ENCODE assay signal across 32 cellular contexts in genomic region chr5:97478513-97478912, GRCh38.
A peak's percentile ranks its signal among the peaks of the same experiment; 100 is the strongest.
DNase-seq lines count a peak whose midpoint lies in the region; ATAC-seq and TF ChIP-seq lines count a peak whose summit lies in the region.
"Had no signal": no experiment of that assay in that cellular context is flagged by ENCODE, and none has a peak within 500 bp of the region (broad histone marks: within the 10 kb centered on the region; RNA-seq: fewer than 3 reads in every experiment).

No MANE protein-coding gene starts in this region.

- no peak overlapping the region for H3K4me3 ChIP-seq in ACC112 (ENCODE audit: low read depth, low read length)
- no peak overlapping the region for H3K4me3 ChIP-seq in fibroblast of mammary gland (ENCODE audit: control insufficient read depth, low read depth, low read length)
- H3K4me3 ChIP-seq in neural progenitor cell: no peak overlapping the region
- H3K4me3 ChIP-seq in upper lobe of right lung: no peak overlapping the region
- H3K4me3 ChIP-seq: A549, breast epithelium, coronary artery, suprapubic skin, vagina had no signal

- ATAC-seq in GM18520 (IDR thresholded peaks at IDR 0.05; ENCODE audit: unreplicated experiment): no peak
- ATAC-seq in upper lobe of right lung: no peak
- ATAC-seq: A549; activated T-helper 17 cell treated with anti-CD3 and anti-CD28 coated beads, Interleukin-2, amount 50 U/mL, for 72 hours; esophagus mucosa; natural killer cell treated with Interleukin-12 subunit alpha and Interleukin-12 subunit beta and Interleukin-15 and Interleukin-18, amount 100 ng/mL, for 72 hours; stimulated activated naive B cell treated with anti-CD40 and anti-IgM and Interleukin-4, amounts not matched to agents 10 μg/mL and 1 μg/mL and 100 μg/mL, for 72 hours had no signal

- no peaks in the 10 kb centered on the region for H3K27me3 ChIP-seq in ACC112 (ENCODE audit: insufficient read depth, low read length)
- no peaks in the 10 kb centered on the region for H3K27me3 ChIP-seq in neural progenitor cell
- H3K27me3 ChIP-seq in upper lobe of right lung: no peaks in the 10 kb centered on the region
- H3K27me3 ChIP-seq: breast epithelium, suprapubic skin, vagina had no signal

- H4K20me1 ChIP-seq in neural progenitor cell (ENCODE audit: low read depth): no peaks in the 10 kb centered on the region

- H3K4me1 Mint-ChIP-seq in neural progenitor cell: peaks cover 11% of the 10 kb centered on the region
- H3K4me1 Mint-ChIP-seq: activated T-helper 17 cell treated with anti-CD3 and anti-CD28 coated beads, Interleukin-2, amount 50 U/mL, for 72 hours; B cell; CD8-positive, alpha-beta memory T cell had no signal

- H2AFZ ChIP-seq in ACC112 (ENCODE audit: low read length, unreplicated experiment): peak overlapping the region; percentile 1
- no peak overlapping the region for H2AFZ ChIP-seq in neural progenitor cell (replicated peaks)
- H2AFZ ChIP-seq: parathyroid adenoma had no signal

- intact Hi-C loops in upper lobe of right lung (cut with DNase I): no loop called here

- no peaks in the 10 kb centered on the region for H3K79me2 ChIP-seq in ACC112 (ENCODE audit: control insufficient read depth, insufficient read depth, low read length, unreplicated experiment)
- H3K79me2 ChIP-seq in neural progenitor cell (ENCODE audit: low read depth): no peaks in the 10 kb centered on the region
- H3K79me2 ChIP-seq: parathyroid adenoma had no signal

- H3K9ac ChIP-seq in neural progenitor cell: no peak overlapping the region
- H3K9ac ChIP-seq: KMS-11, parathyroid adenoma had no signal

- no peak overlapping the region for H3K4me3 Mint-ChIP-seq in neural progenitor cell
- H3K4me3 Mint-ChIP-seq: activated CD4-positive, alpha-beta memory T cell treated with anti-CD3 and anti-CD28 coated beads for 36 hours; activated T-helper 17 cell treated with anti-CD3 and anti-CD28 coated beads, Interleukin-2, amount 50 U/mL, for 72 hours; B cell; CD8-positive, alpha-beta memory T cell; natural killer cell treated with Interleukin-12 subunit alpha and Interleukin-12 subunit beta and Interleukin-15 and Interleukin-18, amount 100 ng/mL, for 72 hours; stimulated activated naive B cell treated with anti-CD40 and anti-IgM and Interleukin-4, amounts not matched to agents 10 μg/mL and 1 μg/mL and 100 μg/mL, for 72 hours had no signal

- H3K27ac Mint-ChIP-seq in neural progenitor cell: no peak overlapping the region
- H3K27ac Mint-ChIP-seq: activated CD4-positive, alpha-beta memory T cell treated with anti-CD3 and anti-CD28 coated beads for 36 hours; activated T-helper 17 cell treated with anti-CD3 and anti-CD28 coated beads, Interleukin-2, amount 50 U/mL, for 72 hours; B cell; CD8-positive, alpha-beta memory T cell; natural killer cell treated with Interleukin-12 subunit alpha and Interleukin-12 subunit beta and Interleukin-15 and Interleukin-18, amount 100 ng/mL, for 72 hours; stimulated activated naive B cell treated with anti-CD40 and anti-IgM and Interleukin-4, amounts not matched to agents 10 μg/mL and 1 μg/mL and 100 μg/mL, for 72 hours had no signal

- no peak for TF ChIP-seq CTCF in fibroblast of mammary gland (conservative IDR thresholded peaks at IDR 0.05; ENCODE audit: control insufficient read depth, insufficient read depth, low read depth, low read length)
- no peak for TF ChIP-seq CTCF in neural progenitor cell (IDR thresholded peaks at IDR 0.05)
- no peak for TF ChIP-seq CTCF in GM10266 (IDR thresholded peaks at IDR 0.05; ENCODE audit: control insufficient read depth, insufficient read depth, low read depth, missing control alignments)
- no peak for TF ChIP-seq CTCF in GM20000 (IDR thresholded peaks at IDR 0.05; ENCODE audit: extremely low read depth, missing control alignments)
- TF ChIP-seq CTCF in upper lobe of right lung (IDR thresholded peaks at IDR 0.05): no peak

- H3K27me3 Mint-ChIP-seq in neural progenitor cell (ENCODE audit: insufficient read depth, low read depth): no peaks in the 10 kb centered on the region
- H3K27me3 Mint-ChIP-seq: activated CD4-positive, alpha-beta memory T cell treated with anti-CD3 and anti-CD28 coated beads for 36 hours; activated T-helper 17 cell treated with anti-CD3 and anti-CD28 coated beads, Interleukin-2, amount 50 U/mL, for 72 hours; CD8-positive, alpha-beta memory T cell; stimulated activated naive B cell treated with anti-CD40 and anti-IgM and Interleukin-4, amounts not matched to agents 10 μg/mL and 1 μg/mL and 100 μg/mL, for 72 hours had no signal

- H3K9me3 ChIP-seq in neural progenitor cell (ENCODE audit: low read depth) (no peaks in the 10 kb centered on the region), upper lobe of right lung (no peaks in the 10 kb centered on the region)
- H3K9me3 ChIP-seq: A549, breast epithelium, suprapubic skin, vagina had no signal

- H3K27ac ChIP-seq in ACC112 (ENCODE audit: low read depth, low read length) (no peak overlapping the region), neural progenitor cell (peak overlapping the region; percentile 19), upper lobe of right lung (no peak overlapping the region)
- H3K27ac ChIP-seq: A549, breast epithelium, coronary artery, KMS-11, parathyroid adenoma, suprapubic skin, vagina had no signal

- H3K4me1 ChIP-seq in ACC112 (ENCODE audit: control insufficient read depth, insufficient read depth, low read length, unreplicated experiment) (peaks cover 3% of the 10 kb centered on the region), neural progenitor cell (peaks cover 12% of the 10 kb centered on the region), upper lobe of right lung (no peaks in the 10 kb centered on the region)
- H3K4me1 ChIP-seq: A549, breast epithelium, parathyroid adenoma, suprapubic skin, vagina had no signal

- no peaks in the 10 kb centered on the region for H3K9me3 Mint-ChIP-seq in neural progenitor cell
- H3K9me3 Mint-ChIP-seq: activated CD4-positive, alpha-beta memory T cell treated with anti-CD3 and anti-CD28 coated beads for 36 hours; activated T-helper 17 cell treated with anti-CD3 and anti-CD28 coated beads, Interleukin-2, amount 50 U/mL, for 72 hours; stimulated activated naive B cell treated with anti-CD40 and anti-IgM and Interleukin-4, amounts not matched to agents 10 μg/mL and 1 μg/mL and 100 μg/mL, for 72 hours had no signal

- no peaks in the 10 kb centered on the region for H3K36me3 Mint-ChIP-seq in neural progenitor cell
- H3K36me3 Mint-ChIP-seq: activated CD4-positive, alpha-beta memory T cell treated with anti-CD3 and anti-CD28 coated beads for 36 hours; CD8-positive, alpha-beta memory T cell; natural killer cell treated with Interleukin-12 subunit alpha and Interleukin-12 subunit beta and Interleukin-15 and Interleukin-18, amount 100 ng/mL, for 72 hours; stimulated activated naive B cell treated with anti-CD40 and anti-IgM and Interleukin-4, amounts not matched to agents 10 μg/mL and 1 μg/mL and 100 μg/mL, for 72 hours had no signal

- H3K4me2 ChIP-seq in neural progenitor cell: peak overlapping the region; percentile 17
- H3K4me2 ChIP-seq: A549, KMS-11 had no signal

- no peaks in the 10 kb centered on the region for H3F3A ChIP-seq in neural progenitor cell (ENCODE audit: low read depth)

- DNase-seq in NCI-H69 (lab: John Stamatoyannopoulos, UW) (peak; percentile 85), fibroblast of mammary gland (ENCODE audit: low read depth) (peak; percentile 7), neural progenitor cell (ENCODE audit: low spot score) (peak; percentile 63), GM10266 (ENCODE audit: extremely low spot score) (no peak), GM20000 (ENCODE audit: low spot score) (no peak), upper lobe of right lung (no peak)
- DNase-seq: activated CD4-positive, alpha-beta memory T cell treated with anti-CD3 and anti-CD28 coated beads for 36 hours; activated CD4-positive, CD25-positive, alpha-beta regulatory T cell treated with anti-CD3 and anti-CD28 coated beads, Interleukin-2, amount 50 U/mL, for 72 hours; activated naive CD4-positive, alpha-beta T cell treated with anti-CD3 and anti-CD28 coated beads, Interleukin-2, amount 50 U/mL, for 16 hours; amygdala; CD8-positive, alpha-beta memory T cell; effector memory CD4-positive, alpha-beta T cell; NCI-H1436 treated with DMSO at 0.1 percent for 48 hours; NCI-H345; NCI-H748 treated with DMSO at 0.1 percent for 48 hours; right cardiac atrium; RPMI8226; stimulated activated naive B cell treated with anti-CD40 and anti-IgM and Interleukin-4, amounts not matched to agents 10 μg/mL and 1 μg/mL and 100 μg/mL, for 72 hours; T-helper 1 cell had no signal

- H3K36me3 ChIP-seq in ACC112 (ENCODE audit: insufficient read depth, low read length) (no peaks in the 10 kb centered on the region), neural progenitor cell (no peaks in the 10 kb centered on the region), upper lobe of right lung (no peaks in the 10 kb centered on the region)
- H3K36me3 ChIP-seq: breast epithelium, suprapubic skin, vagina had no signal

Comparison
In these comparisons a context has a peak if more than half of its experiments do, and no peak if none do; other contexts are left out.
1. DNase-seq: peak in NCI-H69 (single experiment), fibroblast of mammary gland (single experiment) and neural progenitor cell (single experiment); none in GM10266 (single experiment), GM20000 (single experiment) and upper lobe of right lung (single experiment).